In genomic region chr5:59729357-59729756, GRCh38 we compare ENCODE assay signal across 1 cellular context.
TF ChIP-seq lines count a peak whose summit lies in the region.

No MANE protein-coding gene starts in this region.

TF ChIP-seq in HepG2, 621 proteins besides CTCF, POLR2A, EP300 and RAD21:
- TF ChIP-seq, protein P1, sequence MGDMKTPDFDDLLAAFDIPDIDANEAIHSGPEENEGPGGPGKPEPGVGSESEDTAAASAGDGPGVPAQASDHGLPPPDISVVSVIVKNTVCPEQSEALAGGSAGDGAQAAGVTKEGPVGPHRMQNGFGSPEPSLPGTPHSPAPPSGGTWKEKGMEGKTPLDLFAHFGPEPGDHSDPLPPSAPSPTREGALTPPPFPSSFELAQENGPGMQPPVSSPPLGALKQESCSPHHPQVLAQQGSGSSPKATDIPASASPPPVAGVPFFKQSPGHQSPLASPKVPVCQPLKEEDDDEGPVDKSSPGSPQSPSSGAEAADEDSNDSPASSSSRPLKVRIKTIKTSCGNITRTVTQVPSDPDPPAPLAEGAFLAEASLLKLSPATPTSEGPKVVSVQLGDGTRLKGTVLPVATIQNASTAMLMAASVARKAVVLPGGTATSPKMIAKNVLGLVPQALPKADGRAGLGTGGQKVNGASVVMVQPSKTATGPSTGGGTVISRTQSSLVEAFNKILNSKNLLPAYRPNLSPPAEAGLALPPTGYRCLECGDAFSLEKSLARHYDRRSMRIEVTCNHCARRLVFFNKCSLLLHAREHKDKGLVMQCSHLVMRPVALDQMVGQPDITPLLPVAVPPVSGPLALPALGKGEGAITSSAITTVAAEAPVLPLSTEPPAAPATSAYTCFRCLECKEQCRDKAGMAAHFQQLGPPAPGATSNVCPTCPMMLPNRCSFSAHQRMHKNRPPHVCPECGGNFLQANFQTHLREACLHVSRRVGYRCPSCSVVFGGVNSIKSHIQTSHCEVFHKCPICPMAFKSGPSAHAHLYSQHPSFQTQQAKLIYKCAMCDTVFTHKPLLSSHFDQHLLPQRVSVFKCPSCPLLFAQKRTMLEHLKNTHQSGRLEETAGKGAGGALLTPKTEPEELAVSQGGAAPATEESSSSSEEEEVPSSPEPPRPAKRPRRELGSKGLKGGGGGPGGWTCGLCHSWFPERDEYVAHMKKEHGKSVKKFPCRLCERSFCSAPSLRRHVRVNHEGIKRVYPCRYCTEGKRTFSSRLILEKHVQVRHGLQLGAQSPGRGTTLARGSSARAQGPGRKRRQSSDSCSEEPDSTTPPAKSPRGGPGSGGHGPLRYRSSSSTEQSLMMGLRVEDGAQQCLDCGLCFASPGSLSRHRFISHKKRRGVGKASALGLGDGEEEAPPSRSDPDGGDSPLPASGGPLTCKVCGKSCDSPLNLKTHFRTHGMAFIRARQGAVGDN (CRISPR knock-in tag; IDR thresholded peaks at IDR 0.05), result no peak
- TF ChIP-seq, protein P2, sequence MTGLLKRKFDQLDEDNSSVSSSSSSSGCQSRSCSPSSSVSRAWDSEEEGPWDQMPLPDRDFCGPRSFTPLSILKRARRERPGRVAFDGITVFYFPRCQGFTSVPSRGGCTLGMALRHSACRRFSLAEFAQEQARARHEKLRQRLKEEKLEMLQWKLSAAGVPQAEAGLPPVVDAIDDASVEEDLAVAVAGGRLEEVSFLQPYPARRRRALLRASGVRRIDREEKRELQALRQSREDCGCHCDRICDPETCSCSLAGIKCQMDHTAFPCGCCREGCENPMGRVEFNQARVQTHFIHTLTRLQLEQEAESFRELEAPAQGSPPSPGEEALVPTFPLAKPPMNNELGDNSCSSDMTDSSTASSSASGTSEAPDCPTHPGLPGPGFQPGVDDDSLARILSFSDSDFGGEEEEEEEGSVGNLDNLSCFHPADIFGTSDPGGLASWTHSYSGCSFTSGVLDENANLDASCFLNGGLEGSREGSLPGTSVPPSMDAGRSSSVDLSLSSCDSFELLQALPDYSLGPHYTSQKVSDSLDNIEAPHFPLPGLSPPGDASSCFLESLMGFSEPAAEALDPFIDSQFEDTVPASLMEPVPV (CRISPR knock-in tag; IDR thresholded peaks at IDR 0.05), result no peak
- TF ChIP-seq GABPA (IDR thresholded peaks at IDR 0.05; ENCODE audit: low read depth, low read length), result no peak
- TF ChIP-seq GABPA (CRISPR knock-in tag; IDR thresholded peaks at IDR 0.05; ENCODE audit: low read depth), result no peak
- no peak for TF ChIP-seq ZFP82 (CRISPR knock-in tag; IDR thresholded peaks at IDR 0.05; ENCODE audit: borderline replicate concordance)
- no peak for TF ChIP-seq ZNF781 (CRISPR knock-in tag; IDR thresholded peaks at IDR 0.05; ENCODE audit: borderline replicate concordance, not compliant biosample characterization)
- TF ChIP-seq RORA (CRISPR knock-in tag; IDR thresholded peaks at IDR 0.05), result no peak
- no peak for TF ChIP-seq SIN3B (IDR thresholded peaks at IDR 0.05; ENCODE audit: low read length)
- TF ChIP-seq, protein P3, sequence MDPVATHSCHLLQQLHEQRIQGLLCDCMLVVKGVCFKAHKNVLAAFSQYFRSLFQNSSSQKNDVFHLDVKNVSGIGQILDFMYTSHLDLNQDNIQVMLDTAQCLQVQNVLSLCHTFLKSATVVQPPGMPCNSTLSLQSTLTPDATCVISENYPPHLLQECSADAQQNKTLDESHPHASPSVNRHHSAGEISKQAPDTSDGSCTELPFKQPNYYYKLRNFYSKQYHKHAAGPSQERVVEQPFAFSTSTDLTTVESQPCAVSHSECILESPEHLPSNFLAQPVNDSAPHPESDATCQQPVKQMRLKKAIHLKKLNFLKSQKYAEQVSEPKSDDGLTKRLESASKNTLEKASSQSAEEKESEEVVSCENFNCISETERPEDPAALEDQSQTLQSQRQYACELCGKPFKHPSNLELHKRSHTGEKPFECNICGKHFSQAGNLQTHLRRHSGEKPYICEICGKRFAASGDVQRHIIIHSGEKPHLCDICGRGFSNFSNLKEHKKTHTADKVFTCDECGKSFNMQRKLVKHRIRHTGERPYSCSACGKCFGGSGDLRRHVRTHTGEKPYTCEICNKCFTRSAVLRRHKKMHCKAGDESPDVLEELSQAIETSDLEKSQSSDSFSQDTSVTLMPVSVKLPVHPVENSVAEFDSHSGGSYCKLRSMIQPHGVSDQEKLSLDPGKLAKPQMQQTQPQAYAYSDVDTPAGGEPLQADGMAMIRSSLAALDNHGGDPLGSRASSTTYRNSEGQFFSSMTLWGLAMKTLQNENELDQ (CRISPR knock-in tag; IDR thresholded peaks at IDR 0.05; ENCODE audit: borderline replicate concordance), result no peak
- no peak for TF ChIP-seq ZNF724P (CRISPR knock-in tag; IDR thresholded peaks at IDR 0.05; ENCODE audit: borderline replicate concordance)
- no peak for TF ChIP-seq ZNF547 (CRISPR knock-in tag; IDR thresholded peaks at IDR 0.05)
- no peak for TF ChIP-seq RARG (CRISPR knock-in tag; IDR thresholded peaks at IDR 0.05; ENCODE audit: low read depth)
- no peak for TF ChIP-seq ZNF337 (CRISPR knock-in tag; IDR thresholded peaks at IDR 0.05; ENCODE audit: borderline replicate concordance, low read depth)
- TF ChIP-seq, protein P4, sequence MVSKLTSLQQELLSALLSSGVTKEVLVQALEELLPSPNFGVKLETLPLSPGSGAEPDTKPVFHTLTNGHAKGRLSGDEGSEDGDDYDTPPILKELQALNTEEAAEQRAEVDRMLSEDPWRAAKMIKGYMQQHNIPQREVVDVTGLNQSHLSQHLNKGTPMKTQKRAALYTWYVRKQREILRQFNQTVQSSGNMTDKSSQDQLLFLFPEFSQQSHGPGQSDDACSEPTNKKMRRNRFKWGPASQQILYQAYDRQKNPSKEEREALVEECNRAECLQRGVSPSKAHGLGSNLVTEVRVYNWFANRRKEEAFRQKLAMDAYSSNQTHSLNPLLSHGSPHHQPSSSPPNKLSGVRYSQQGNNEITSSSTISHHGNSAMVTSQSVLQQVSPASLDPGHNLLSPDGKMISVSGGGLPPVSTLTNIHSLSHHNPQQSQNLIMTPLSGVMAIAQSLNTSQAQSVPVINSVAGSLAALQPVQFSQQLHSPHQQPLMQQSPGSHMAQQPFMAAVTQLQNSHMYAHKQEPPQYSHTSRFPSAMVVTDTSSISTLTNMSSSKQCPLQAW (CRISPR knock-in tag; IDR thresholded peaks at IDR 0.05), result no peak
- TF ChIP-seq TCF7 (IDR thresholded peaks at IDR 0.05; ENCODE audit: low read depth), result no peak
- no peak for TF ChIP-seq MNT (IDR thresholded peaks at IDR 0.05)
- no peak for TF ChIP-seq ZNF883 (CRISPR knock-in tag; IDR thresholded peaks at IDR 0.05; ENCODE audit: not compliant biosample characterization)
- no peak for TF ChIP-seq ZBTB37 (CRISPR knock-in tag; IDR thresholded peaks at IDR 0.05)
- no peak for TF ChIP-seq ZNF10 (CRISPR knock-in tag; IDR thresholded peaks at IDR 0.05; ENCODE audit: borderline replicate concordance, low read depth)
- TF ChIP-seq ZNF790 (CRISPR knock-in tag; IDR thresholded peaks at IDR 0.05; ENCODE audit: borderline replicate concordance), result no peak
